Comparison of ENCODE assay signal across 20 cellular contexts in the genomic region with DNA sequence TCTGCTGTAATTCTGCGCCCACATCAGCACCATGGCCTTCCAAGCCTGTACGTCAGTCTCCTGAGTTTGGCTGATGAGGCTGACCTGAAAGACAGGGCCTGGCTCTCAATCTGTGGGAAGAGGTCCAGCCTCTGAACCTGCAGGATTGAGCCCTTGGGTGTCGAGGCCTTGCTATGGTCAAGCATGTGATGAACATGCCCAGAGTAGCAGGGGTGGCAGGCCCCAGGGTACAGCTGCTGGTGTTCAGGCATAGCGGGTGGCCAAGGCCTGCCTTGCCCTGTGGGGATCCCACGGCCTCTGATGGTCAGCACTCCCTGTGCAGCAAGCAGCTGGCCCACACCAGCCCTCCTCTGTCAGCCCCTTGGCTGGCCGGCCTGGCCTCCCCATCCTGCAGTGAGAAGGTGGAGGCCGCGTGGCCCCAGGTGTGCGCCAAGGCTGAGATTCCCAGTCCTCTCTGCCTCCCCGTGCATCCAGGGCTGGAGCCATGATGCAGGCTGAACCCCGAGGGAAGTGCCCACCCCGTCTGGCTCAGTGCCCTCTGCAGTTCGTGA.
"Had no signal": no experiment of that assay in that cellular context is flagged by ENCODE, and none has a peak within 500 bp of the region (broad histone marks: within the 10 kb centered on the region; RNA-seq: fewer than 3 reads in every experiment).

No MANE protein-coding gene starts in this region.

- H3K9me3 ChIP-seq: body of pancreas, left ventricle myocardium inferior, neutrophil, right atrium auricular region, testis had no signal

- H3K36me3 ChIP-seq: left ventricle myocardium inferior, neutrophil, right atrium auricular region had no signal

- DNase-seq: activated CD4-positive, alpha-beta T cell treated with anti-CD3 and anti-CD28 coated beads, Interleukin-2, amount 10 ng/mL, durations not matched to agents 24 days and 14 days; activated CD8-positive, alpha-beta T cell treated with anti-CD3 and anti-CD28 coated beads, Interleukin-2, amount 10 ng/mL, durations not matched to agents 7 days and 5 days; amniotic stem cell; central memory CD4-positive, alpha-beta T cell; effector CD4-positive, alpha-beta T cell; foreskin fibroblast; hypothalamus; left ventricle myocardium inferior; small intestine; stimulated activated naive CD8-positive, alpha-beta T cell treated with anti-CD3 and anti-CD28 coated beads, Interleukin-15, amount 100 ng/mL, for 72 hours; SW 1271; testis had no signal

- H3K4me1 Mint-ChIP-seq: activated naive CD4-positive, alpha-beta T cell treated with anti-CD3 and anti-CD28 coated beads, Interleukin-2, amount 50 U/mL, for 24 hours; memory B cell; WTC11 had no signal

- H3K27ac Mint-ChIP-seq: activated CD4-positive, alpha-beta T cell treated with anti-CD3 and anti-CD28 coated beads, Interleukin-2, amount 10 ng/mL, durations not matched to agents 24 days and 14 days; activated CD8-positive, alpha-beta T cell treated with anti-CD3 and anti-CD28 coated beads, Interleukin-2, amount 10 ng/mL, durations not matched to agents 7 days and 5 days; activated naive CD4-positive, alpha-beta T cell treated with anti-CD3 and anti-CD28 coated beads, Interleukin-2, amount 50 U/mL, for 24 hours; memory B cell; naive thymus-derived CD8-positive, alpha-beta T cell; stimulated activated naive CD8-positive, alpha-beta T cell treated with anti-CD3 and anti-CD28 coated beads, Interleukin-15, amount 100 ng/mL, for 72 hours; WTC11 had no signal

- H3K27ac ChIP-seq: body of pancreas, coronary artery, left ventricle myocardium inferior, neutrophil, right atrium auricular region, testis had no signal

- ATAC-seq: activated CD8-positive, alpha-beta T cell treated with anti-CD3 and anti-CD28 coated beads, Interleukin-2, amount 10 ng/mL, durations not matched to agents 7 days and 5 days; body of pancreas; naive thymus-derived CD8-positive, alpha-beta T cell; stimulated activated naive CD8-positive, alpha-beta T cell treated with anti-CD3 and anti-CD28 coated beads, Interleukin-15, amount 100 ng/mL, for 72 hours; WTC11 had no signal

- H3K27me3 Mint-ChIP-seq: activated CD4-positive, alpha-beta T cell treated with anti-CD3 and anti-CD28 coated beads, Interleukin-2, amount 10 ng/mL, durations not matched to agents 24 days and 14 days; activated naive CD4-positive, alpha-beta T cell treated with anti-CD3 and anti-CD28 coated beads, Interleukin-2, amount 50 U/mL, for 24 hours; stimulated activated naive CD8-positive, alpha-beta T cell treated with anti-CD3 and anti-CD28 coated beads, Interleukin-15, amount 100 ng/mL, for 72 hours had no signal

- H3K9me3 Mint-ChIP-seq: activated CD4-positive, alpha-beta T cell treated with anti-CD3 and anti-CD28 coated beads, Interleukin-2, amount 10 ng/mL, durations not matched to agents 24 days and 14 days; activated naive CD4-positive, alpha-beta T cell treated with anti-CD3 and anti-CD28 coated beads, Interleukin-2, amount 50 U/mL, for 24 hours; memory B cell; naive thymus-derived CD8-positive, alpha-beta T cell; stimulated activated naive CD8-positive, alpha-beta T cell treated with anti-CD3 and anti-CD28 coated beads, Interleukin-15, amount 100 ng/mL, for 72 hours had no signal

- H3K4me3 Mint-ChIP-seq: activated CD4-positive, alpha-beta T cell treated with anti-CD3 and anti-CD28 coated beads, Interleukin-2, amount 10 ng/mL, durations not matched to agents 24 days and 14 days; activated CD8-positive, alpha-beta T cell treated with anti-CD3 and anti-CD28 coated beads, Interleukin-2, amount 10 ng/mL, durations not matched to agents 7 days and 5 days; activated naive CD4-positive, alpha-beta T cell treated with anti-CD3 and anti-CD28 coated beads, Interleukin-2, amount 50 U/mL, for 24 hours; memory B cell; naive thymus-derived CD8-positive, alpha-beta T cell; stimulated activated naive CD8-positive, alpha-beta T cell treated with anti-CD3 and anti-CD28 coated beads, Interleukin-15, amount 100 ng/mL, for 72 hours; WTC11 had no signal

- H3K4me3 ChIP-seq: body of pancreas, coronary artery, left ventricle myocardium inferior, right atrium auricular region, testis had no signal

- H3K4me1 ChIP-seq: body of pancreas, left ventricle myocardium inferior, right atrium auricular region had no signal

- H3K36me3 Mint-ChIP-seq: activated naive CD4-positive, alpha-beta T cell treated with anti-CD3 and anti-CD28 coated beads, Interleukin-2, amount 50 U/mL, for 24 hours; memory B cell; naive thymus-derived CD8-positive, alpha-beta T cell; WTC11 had no signal

- H3K27me3 ChIP-seq: body of pancreas, neutrophil, right atrium auricular region, testis had no signal
